8 cellular contexts compared by ENCODE assay signal in the genomic region with DNA sequence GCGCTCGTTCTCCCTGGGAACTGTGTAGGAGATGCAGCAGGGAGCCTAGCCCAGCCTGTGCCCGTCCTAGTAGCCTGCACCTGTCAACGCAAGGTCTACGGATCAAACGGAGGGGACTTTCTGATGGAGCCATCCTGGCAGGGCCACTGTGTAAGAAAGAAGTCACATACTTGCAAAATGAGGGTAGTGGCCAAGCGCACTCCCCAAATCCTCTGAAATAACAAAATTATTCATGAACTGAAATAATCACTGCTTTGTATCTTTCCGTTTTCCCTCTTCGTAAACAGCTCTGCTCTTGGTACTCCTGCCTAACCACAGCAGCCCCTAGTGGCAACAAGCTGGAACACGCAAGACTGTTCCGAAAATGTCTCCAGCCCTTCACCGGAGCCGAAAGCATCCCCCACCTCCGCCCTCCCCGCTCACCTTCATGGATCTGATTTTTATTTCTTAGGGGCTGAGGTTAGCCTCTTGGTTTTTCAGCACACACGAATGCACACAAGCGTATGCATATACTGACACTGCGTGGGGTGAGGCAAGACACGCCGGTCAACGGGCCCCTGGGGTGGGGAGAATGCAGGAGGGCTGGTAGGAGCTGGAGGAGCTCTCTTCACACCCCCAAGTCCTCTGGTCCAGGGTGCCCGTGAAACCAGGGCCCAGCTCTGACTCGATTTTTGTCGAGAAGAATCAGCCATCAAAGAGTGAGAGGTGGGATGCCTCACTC.
DNase-seq lines count a peak whose midpoint lies in the region; ATAC-seq, FAIRE-seq and TF ChIP-seq lines count a peak whose summit lies in the region.

No MANE protein-coding gene starts in this region.

- POLR2A ChIA-PET in naive thymus-derived CD4-positive, alpha-beta T cell (lab: Charles Lee), result no interaction called here

- intact Hi-C loops in naive thymus-derived CD4-positive, alpha-beta T cell (cut with micrococcal nuclease), result loop anchor here (1.0 to 5.0 kb wide), 4 partner anchors 102 to 1018 kb away; a partner anchor contains a TSS
- intact Hi-C loops in uterus (cut with DNase I; ENCODE audit: low total_unique reads), result no loop called here

- CTCF ChIA-PET in naive thymus-derived CD4-positive, alpha-beta T cell (lab: Charles Lee), result no interaction called here

- H3K4me3 Mint-ChIP-seq in naive thymus-derived CD4-positive, alpha-beta T cell, result no peak overlapping the region

- no peaks in the 10 kb centered on the region for H3K4me1 ChIP-seq in naive thymus-derived CD4-positive, alpha-beta T cell (ENCODE audit: control insufficient read depth in 2 of 2, insufficient read depth in 2 of 2, low read length in 2 of 2)
- no peaks in the 10 kb centered on the region for H3K4me1 ChIP-seq in uterus

- no peaks in the 10 kb centered on the region for H3K9me3 ChIP-seq in naive thymus-derived CD4-positive, alpha-beta T cell (ENCODE audit: control insufficient read depth in 2 of 3, low read length in 3 of 3)
- H3K9me3 ChIP-seq in uterus, result no peaks in the 10 kb centered on the region

- peak; percentile 44 for ATAC-seq in naive thymus-derived CD4-positive, alpha-beta T cell

- no peaks in the 10 kb centered on the region for H3K36me3 Mint-ChIP-seq in naive thymus-derived CD4-positive, alpha-beta T cell

- TF ChIP-seq CTCF in WI38 (IDR thresholded peaks at IDR 0.05; ENCODE audit: low read depth, low read length) (peak; percentile 92), uterus (IDR thresholded peaks at IDR 0.05) (peak; percentile 12 to 41 (median 38))

- H3K36me3 ChIP-seq in naive thymus-derived CD4-positive, alpha-beta T cell (ENCODE audit: control insufficient read depth in 2 of 3, insufficient read depth in 3 of 3, low read length in 3 of 3), result no peaks in the 10 kb centered on the region
- no peaks in the 10 kb centered on the region for H3K36me3 ChIP-seq in uterus

- TF ChIP-seq POLR2A in H54 (IDR thresholded peaks at IDR 0.05; ENCODE audit: low read depth, low read length), result no peak
- TF ChIP-seq POLR2A in uterus (IDR thresholded peaks at IDR 0.05), result no peak

- no peak overlapping the region for H3K27ac Mint-ChIP-seq in naive thymus-derived CD4-positive, alpha-beta T cell

- H3K27ac ChIP-seq in naive thymus-derived CD4-positive, alpha-beta T cell (ENCODE audit: low read depth, low read length), result no peak overlapping the region
- H3K27ac ChIP-seq in uterus, result no peak overlapping the region

- no peak for FAIRE-seq in H54 (lab: Jason Lieb, UNC)

- H3K4me3 ChIP-seq in WI38 (ENCODE audit: low read depth, low read length), result no peak overlapping the region
- no peak overlapping the region for H3K4me3 ChIP-seq in naive thymus-derived CD4-positive, alpha-beta T cell (ENCODE audit: low read length)
- no peak overlapping the region for H3K4me3 ChIP-seq in uterus

- H3K4me1 Mint-ChIP-seq in naive thymus-derived CD4-positive, alpha-beta T cell, result peaks cover 0 to 5% (median 0%) of the 10 kb centered on the region in 7 donors

- no peaks in the 10 kb centered on the region for H3K27me3 ChIP-seq in naive thymus-derived CD4-positive, alpha-beta T cell (ENCODE audit: control insufficient read depth in 2 of 2, insufficient read depth in 2 of 2, low read length in 2 of 2)
- H3K27me3 ChIP-seq in uterus, result no peaks in the 10 kb centered on the region

- H3K27me3 Mint-ChIP-seq in naive thymus-derived CD4-positive, alpha-beta T cell, result peaks cover 14 to 28% (median 22%) of the 10 kb centered on the region in 5 donors

- DNase-seq in DMS79 treated with DMSO at 0.1 percent for 48 hours (lab: John Stamatoyannopoulos, UW), result peak; percentile 22
- DNase-seq in DMS79 (lab: John Stamatoyannopoulos, UW), result no peak
- peak; percentile 37 for DNase-seq in H54 (ENCODE audit: insufficient read length, low spot score)
- peak; percentile 32 to 71 (median 45) for DNase-seq in NCI-H1417 (lab: John Stamatoyannopoulos, UW)
- DNase-seq in fibroblast of peridontal ligament (ENCODE audit: extremely low read depth), result peak; percentile 66
- peak in 2 of 9 donors; percentile 13 to 29 for DNase-seq in naive thymus-derived CD4-positive, alpha-beta T cell
- no peak for DNase-seq in uterus

- H3K9me3 Mint-ChIP-seq in naive thymus-derived CD4-positive, alpha-beta T cell, result peaks cover 0 to 4% (median 0%) of the 10 kb centered on the region in 11 donors

Comparison
In these comparisons a context has a peak if more than half of its experiments do, and no peak if none do; other contexts are left out.
1. DNase-seq: peak in DMS79 treated with DMSO at 0.1 percent for 48 hours (single experiment), H54 (single experiment), NCI-H1417 (3 of 3) and fibroblast of peridontal ligament (single experiment); none in DMS79 (single experiment) and uterus (0 of 2).